In genomic region chr17:40191237-40192208, GRCh38 we compare ENCODE assay signal across 1 cellular context.
TF ChIP-seq lines count a peak whose summit lies in the region.

No MANE protein-coding gene starts in this region.

TF ChIP-seq in K562, 482 proteins besides CTCF, POLR2A, EP300 and RAD21 (continued from another document and continues in another):
- TF ChIP-seq DEAF1 (CRISPR knock-in tag; IDR thresholded peaks at IDR 0.05) (no peak), KDM5B (IDR thresholded peaks at IDR 0.05; ENCODE audit: insufficient replicate concordance, low read depth, low read length) (no peak), MXI1 (IDR thresholded peaks at IDR 0.05; ENCODE audit: low read depth, low read length) (no peak), KLF13 (tag; IDR thresholded peaks at IDR 0.05; ENCODE audit: borderline replicate concordance, low read depth) (0 out of 2 replicates have a peak, but pooled peaks have one; percentile 38), TRIM25 (IDR thresholded peaks at IDR 0.05; ENCODE audit: borderline replicate concordance) (no peak), CHD7 (IDR thresholded peaks at IDR 0.05; ENCODE audit: low read depth, low read length) (no peak), CTCFL (IDR thresholded peaks at IDR 0.05; ENCODE audit: borderline replicate concordance, insufficient read depth, low read depth, low read length, poor library complexity, severe bottlenecking) (peak; percentile 86), ARID2 (IDR thresholded peaks at IDR 0.05) (no peak), GABPB1 (CRISPR knock-in tag; IDR thresholded peaks at IDR 0.05) (peak; percentile 35; the same call in 1 of the 2 replicates), TARDBP (IDR thresholded peaks at IDR 0.05) (no peak), ARID3B (CRISPR knock-in tag; IDR thresholded peaks at IDR 0.05; ENCODE audit: borderline replicate concordance) (no peak), ZC3H8 (IDR thresholded peaks at IDR 0.05) (no peak), HDAC2 (IDR thresholded peaks at IDR 0.05) (no peak), EHMT2 (IDR thresholded peaks at IDR 0.05) (no peak), FOXK1 (CRISPR knock-in tag; IDR thresholded peaks at IDR 0.05; ENCODE audit: borderline replicate concordance) (no peak), RBM34 (IDR thresholded peaks at IDR 0.05; ENCODE audit: borderline replicate concordance, insufficient read depth, low read length) (no peak), CBX3 (IDR thresholded peaks at IDR 0.05; ENCODE audit: borderline replicate concordance in 1 of 2, low read length in 2 of 2) (0 out of 3 replicates have a peak, but pooled peaks of 1 of the 2 experiments have one; percentile 49), ELF1 (tag; IDR thresholded peaks at IDR 0.05) (no peak), MYC (IDR thresholded peaks at IDR 0.05; ENCODE audit: low read depth, low read length) (0 out of 2 replicates have a peak, but pooled peaks have one; percentile 39), MYC (CRISPR knock-in tag; IDR thresholded peaks at IDR 0.05; ENCODE audit: borderline replicate concordance, low read depth) (no peak), RB1 (IDR thresholded peaks at IDR 0.05; ENCODE audit: low read depth) (peak; percentile 73), PURB (CRISPR knock-in tag; IDR thresholded peaks at IDR 0.05; ENCODE audit: low read depth) (no peak), PREB (CRISPR knock-in tag; IDR thresholded peaks at IDR 0.05) (0 out of 2 replicates have a peak, but pooled peaks have one; percentile 44), SRSF7 (optimal IDR thresholded peaks at IDR 0.05; ENCODE audit: low read depth, low read length) (no peak), HINFP (tag; conservative IDR thresholded peaks at IDR 0.05; ENCODE audit: low read depth) (no peak), NEUROD1 (IDR thresholded peaks at IDR 0.05; ENCODE audit: borderline replicate concordance, low read depth, low read length, partially characterized antibody) (no peak), PHB (CRISPR knock-in tag; IDR thresholded peaks at IDR 0.05) (no peak), IFI16 (CRISPR knock-in tag; IDR thresholded peaks at IDR 0.05) (no peak), THRA (IDR thresholded peaks at IDR 0.05) (no peak), ASH1L (IDR thresholded peaks at IDR 0.05; ENCODE audit: borderline replicate concordance, low read depth, partially characterized antibody) (no peak), ETV6 (IDR thresholded peaks at IDR 0.05; ENCODE audit: borderline replicate concordance in 1 of 2, low read depth in 2 of 2, low read length in 1 of 2) (no peak), ETV6 (CRISPR knock-in tag; IDR thresholded peaks at IDR 0.05; ENCODE audit: borderline replicate concordance) (no peak), BRD4 (IDR thresholded peaks at IDR 0.05) (no peak), ZNF431 (CRISPR knock-in tag; IDR thresholded peaks at IDR 0.05) (no peak)
